Comparison of ENCODE assay signal across 13 cellular contexts in the genomic region with DNA sequence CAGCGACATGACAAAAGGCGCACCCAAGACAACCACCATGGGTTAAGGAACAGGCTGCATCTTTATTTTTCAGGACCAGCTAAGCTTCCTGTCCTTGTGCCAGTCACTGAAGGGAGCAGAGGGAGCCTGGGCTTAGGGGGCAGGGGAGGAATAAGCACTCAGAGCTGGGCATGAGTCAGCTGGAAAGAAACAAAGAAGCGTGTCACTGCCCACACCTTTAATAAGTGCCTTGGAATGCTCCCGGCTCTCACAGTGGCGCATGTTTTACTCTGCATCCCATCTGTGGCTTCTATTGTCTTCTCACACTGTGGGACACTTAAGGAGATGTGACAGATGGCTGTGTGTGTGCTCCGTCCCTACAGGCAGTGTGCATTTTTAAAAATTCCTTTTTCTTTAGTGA.
DNase-seq lines count a peak whose midpoint lies in the region; ATAC-seq, FAIRE-seq and TF ChIP-seq lines count a peak whose summit lies in the region.
"Had no signal": no experiment of that assay in that cellular context is flagged by ENCODE, and none has a peak within 500 bp of the region (broad histone marks: within the 10 kb centered on the region; RNA-seq: fewer than 3 reads in every experiment).

No MANE protein-coding gene starts in this region.

- POLR2A ChIA-PET in A549 (lab: Yijun Ruan, JAX) (no interaction called here), IMR-90 (lab: Charles Lee; ENCODE audit: unreplicated experiment) (no interaction called here)

- H3K4ac ChIP-seq in IMR-90 (ENCODE audit: low read depth, low read length) = no peak overlapping the region

- WGBS in A549 (ENCODE audit: missing lambda C conversion rate) = 57% methylated on average over 6 of the region's 6 CpGs
- WGBS in IMR-90 (ENCODE audit: extremely low coverage in 2 of 2, insufficient read length in 1 of 2), 2 experiments = no CpG with 5 or more reads among the region's 6 CpGs

- H3K4me3 ChIP-seq in A549 (no peak overlapping the region), IMR-90 (ENCODE audit: insufficient read depth, low read depth, low read length) (no peak overlapping the region), adipocyte (ENCODE audit: low read length) (no peak overlapping the region)
- H3K4me3 ChIP-seq: dorsolateral prefrontal cortex, psoas muscle had no signal

- no peak overlapping the region for H2BK20ac ChIP-seq in IMR-90 (ENCODE audit: low read depth, low read length)

- H3K9ac ChIP-seq in IMR-90 (ENCODE audit: low read depth, low read length) = no peak overlapping the region
- no peak overlapping the region for H3K9ac ChIP-seq in adipocyte (ENCODE audit: low read length)

- no peak overlapping the region for H3K56ac ChIP-seq in IMR-90 (ENCODE audit: extremely low read depth, insufficient read depth, low read length)

- H4K8ac ChIP-seq in IMR-90 (ENCODE audit: low read depth in 2 of 2, low read length in 2 of 2) = no peak overlapping the region

- H3K27me3 ChIP-seq in IMR-90 (ENCODE audit: control insufficient read depth, insufficient read depth, low read length) (peaks cover 6% of the 10 kb centered on the region), adipocyte (replicated peaks; ENCODE audit: control insufficient read depth, insufficient read depth, low read length) (no peaks in the 10 kb centered on the region)
- H3K27me3 ChIP-seq: dorsolateral prefrontal cortex had no signal

- H4K20me1 ChIP-seq in IMR-90 (ENCODE audit: insufficient read depth, low read length) = no peaks in the 10 kb centered on the region

- TF ChIP-seq RAD21 in A549 (conservative IDR thresholded peaks at IDR 0.05 in 1 of 2, IDR thresholded peaks at IDR 0.05 in 1 of 2) (no peak), IMR-90 (IDR thresholded peaks at IDR 0.05; ENCODE audit: low read length) (no peak)

- DNase-seq in A549 (ENCODE audit: low read depth in 1 of 2, low spot score in 1 of 2) (peak; percentile 8 to 37), IMR-90 (peak; percentile 13), adipocyte (ENCODE audit: low read depth) (peak; percentile 20), iris pigment epithelial cell (ENCODE audit: low read depth) (peak; percentile 27), cardiac septum (ENCODE audit: low spot score) (no peak), NAMALWA (ENCODE audit: low spot score) (no peak), NCI-H1092 (lab: John Stamatoyannopoulos, UW) (no peak)
- DNase-seq: activated T-cell treated with anti-CD3 and anti-CD28 coated beads for 4 hours, kidney, NCI-H1694, psoas muscle had no signal

- no peak overlapping the region for H3K23ac ChIP-seq in IMR-90 (ENCODE audit: low read depth, low read length)

- H2BK120ac ChIP-seq in IMR-90 (ENCODE audit: low read depth, low read length) = no peak overlapping the region

- H3K9me3 ChIP-seq in A549 = no peaks in the 10 kb centered on the region
- H3K9me3 ChIP-seq in IMR-90 (ENCODE audit: control insufficient read depth, insufficient read depth, low read length) = no peaks in the 10 kb centered on the region
- H3K9me3 ChIP-seq in adipocyte (ENCODE audit: control insufficient read depth, low read length) = no peaks in the 10 kb centered on the region
- H3K9me3 ChIP-seq: psoas muscle had no signal

- intact Hi-C loops in IMR-90 (cut with micrococcal nuclease) (no loop called here), cardiac septum (cut with DNase I) (no loop called here)

- FAIRE-seq in A549 (lab: Jason Lieb, UNC) = no peak
- FAIRE-seq: kidney had no signal

- H3K27ac ChIP-seq in A549 (no peak overlapping the region), IMR-90 (ENCODE audit: insufficient read depth, low read length) (no peak overlapping the region)
- H3K27ac ChIP-seq: psoas muscle had no signal

- H3K14ac ChIP-seq in IMR-90 (replicated peaks; ENCODE audit: low read depth, low read length) = no peak overlapping the region

- H3K18ac ChIP-seq in IMR-90 (ENCODE audit: low read depth, low read length) = no peak overlapping the region

- no peak overlapping the region for H2AK5ac ChIP-seq in IMR-90 (ENCODE audit: low read depth, low read length)

- no peak for TF ChIP-seq EP300 in A549 (IDR thresholded peaks at IDR 0.05)

- dilution Hi-C loops in IMR-90 (cut with HindIII; ENCODE audit: low sequenced_read_pairs, unreplicated experiment) = no loop called here

- H2BK15ac ChIP-seq in IMR-90 (ENCODE audit: low read depth, low read length) = no peak overlapping the region

- in situ Hi-C loops in IMR-90 (cut with MboI; ENCODE audit: low sequenced_read_pairs) = no loop called here

- H3K4me2 ChIP-seq in A549 (peak overlapping the region; percentile 18; the same call in 1 of the 3 replicates), IMR-90 (ENCODE audit: low read depth, low read length) (no peak overlapping the region)

- no peaks in the 10 kb centered on the region for H3K9me1 ChIP-seq in IMR-90 (ENCODE audit: insufficient read depth, low read length)

- H3K36me3 ChIP-seq in IMR-90 (ENCODE audit: control insufficient read depth, insufficient read depth, low read length) (no peaks in the 10 kb centered on the region), adipocyte (ENCODE audit: control insufficient read depth, insufficient read depth, low read length, severe bottlenecking) (no peaks in the 10 kb centered on the region)

- CTCF ChIA-PET in A549 (lab: Yijun Ruan, JAX) (interaction anchor here (1.3 kb wide), 1 partner anchor 70 kb away, joined by 3 read pairs; no protein-coding TSS in a partner anchor), IMR-90 (lab: Yijun Ruan, JAX) (interaction anchor here (1.1 kb wide), 1 partner anchor 10 kb away, joined by 3 read pairs; no protein-coding TSS in a partner anchor)

- no peak overlapping the region for H4K5ac ChIP-seq in IMR-90 (ENCODE audit: low read depth, low read length)

- H3K4me1 ChIP-seq in A549 = peaks cover 6% of the 10 kb centered on the region; the same call in 1 of the 3 replicates
- H3K4me1 ChIP-seq in IMR-90 (ENCODE audit: control insufficient read depth, insufficient read depth, low read length) = no peaks in the 10 kb centered on the region
- no peaks in the 10 kb centered on the region for H3K4me1 ChIP-seq in adipocyte (ENCODE audit: control insufficient read depth, insufficient read depth, low read length)
- H3K4me1 ChIP-seq: psoas muscle had no signal

- no TSS peak for BruUV-seq in IMR-90 (replicated peaks; lab: Mats Ljungman, UMichigan)

- no peak overlapping the region for H2AK9ac ChIP-seq in IMR-90 (replicated peaks; ENCODE audit: low read depth, low read length, poor library complexity)

- peak; percentile 56 to 67; a peak in 4 of 6 replicates for ATAC-seq in A549
- ATAC-seq in IMR-90 (ENCODE audit: low read depth) = no peak
- no peak for ATAC-seq in HG03460 (IDR thresholded peaks at IDR 0.05; ENCODE audit: unreplicated experiment)

- no peak overlapping the region for H2AFZ ChIP-seq in IMR-90 (replicated peaks; ENCODE audit: low read length, poor library complexity)

- no peak overlapping the region for H2BK5ac ChIP-seq in IMR-90 (ENCODE audit: low read depth, low read length, poor library complexity, severe bottlenecking)

- H3K79me1 ChIP-seq in IMR-90 (ENCODE audit: low read depth in 1 of 2, low read length in 2 of 2) = no peaks in the 10 kb centered on the region

- no peak overlapping the region for H4K91ac ChIP-seq in IMR-90 (ENCODE audit: insufficient read depth, low read depth, low read length)

- TF ChIP-seq POLR2A in A549 (IDR thresholded peaks at IDR 0.05; ENCODE audit: low read length) (no peak), IMR-90 (IDR thresholded peaks at IDR 0.05; ENCODE audit: low read depth, low read length) (no peak)

- TF ChIP-seq CTCF in A549 (IDR thresholded peaks at IDR 0.05) = no peak
- TF ChIP-seq CTCF in IMR-90 (conservative IDR thresholded peaks at IDR 0.05; ENCODE audit: low read depth, low read length) = no peak

TF ChIP-seq in A549, 52 proteins besides CTCF, POLR2A, EP300 and RAD21 (continues in another document):
- TF ChIP-seq RNF2 (IDR thresholded peaks at IDR 0.05; ENCODE audit: borderline replicate concordance, low read depth) = no peak
- TF ChIP-seq, protein P1, sequence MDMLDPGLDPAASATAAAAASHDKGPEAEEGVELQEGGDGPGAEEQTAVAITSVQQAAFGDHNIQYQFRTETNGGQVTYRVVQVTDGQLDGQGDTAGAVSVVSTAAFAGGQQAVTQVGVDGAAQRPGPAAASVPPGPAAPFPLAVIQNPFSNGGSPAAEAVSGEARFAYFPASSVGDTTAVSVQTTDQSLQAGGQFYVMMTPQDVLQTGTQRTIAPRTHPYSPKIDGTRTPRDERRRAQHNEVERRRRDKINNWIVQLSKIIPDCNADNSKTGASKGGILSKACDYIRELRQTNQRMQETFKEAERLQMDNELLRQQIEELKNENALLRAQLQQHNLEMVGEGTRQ (IDR thresholded peaks at IDR 0.05) = no peak
- TF ChIP-seq MAZ (IDR thresholded peaks at IDR 0.05; ENCODE audit: borderline replicate concordance, low read depth, low read length) = no peak
- no peak for TF ChIP-seq SMC3 (IDR thresholded peaks at IDR 0.05)
- TF ChIP-seq, protein P2, sequence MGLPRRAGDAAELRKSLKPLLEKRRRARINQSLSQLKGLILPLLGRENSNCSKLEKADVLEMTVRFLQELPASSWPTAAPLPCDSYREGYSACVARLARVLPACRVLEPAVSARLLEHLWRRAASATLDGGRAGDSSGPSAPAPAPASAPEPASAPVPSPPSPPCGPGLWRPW (IDR thresholded peaks at IDR 0.05) = no peak
- no peak for TF ChIP-seq FOSL2 (IDR thresholded peaks at IDR 0.05)
- TF ChIP-seq FOSL2 (CRISPR knock-in tag; IDR thresholded peaks at IDR 0.05) = no peak
- no peak for TF ChIP-seq ZC3H11A (IDR thresholded peaks at IDR 0.05)
- TF ChIP-seq CBX8 (IDR thresholded peaks at IDR 0.05) = no peak

TF ChIP-seq in IMR-90, 13 proteins besides CTCF, POLR2A, EP300 and RAD21 (continues in another document):
- TF ChIP-seq CEBPB (IDR thresholded peaks at IDR 0.05; ENCODE audit: low read depth, low read length) (no peak), BHLHE40 (IDR thresholded peaks at IDR 0.05; ENCODE audit: low read depth, low read length) (no peak), NFE2L2 (IDR thresholded peaks at IDR 0.05; ENCODE audit: low read depth, low read length) (no peak), RFX5 (IDR thresholded peaks at IDR 0.05; ENCODE audit: low read depth, low read length) (no peak), MXI1 (IDR thresholded peaks at IDR 0.05; ENCODE audit: borderline replicate concordance, low read depth, low read length) (no peak), RCOR1 (IDR thresholded peaks at IDR 0.05; ENCODE audit: insufficient replicate concordance, low read length) (no peak)
- TF ChIP-seq, protein P3, sequence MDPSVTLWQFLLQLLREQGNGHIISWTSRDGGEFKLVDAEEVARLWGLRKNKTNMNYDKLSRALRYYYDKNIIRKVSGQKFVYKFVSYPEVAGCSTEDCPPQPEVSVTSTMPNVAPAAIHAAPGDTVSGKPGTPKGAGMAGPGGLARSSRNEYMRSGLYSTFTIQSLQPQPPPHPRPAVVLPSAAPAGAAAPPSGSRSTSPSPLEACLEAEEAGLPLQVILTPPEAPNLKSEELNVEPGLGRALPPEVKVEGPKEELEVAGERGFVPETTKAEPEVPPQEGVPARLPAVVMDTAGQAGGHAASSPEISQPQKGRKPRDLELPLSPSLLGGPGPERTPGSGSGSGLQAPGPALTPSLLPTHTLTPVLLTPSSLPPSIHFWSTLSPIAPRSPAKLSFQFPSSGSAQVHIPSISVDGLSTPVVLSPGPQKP (IDR thresholded peaks at IDR 0.05; ENCODE audit: borderline replicate concordance, low read depth, low read length) = no peak

Comparison
In these comparisons a context has a peak if more than half of its experiments do, and no peak if none do; other contexts are left out.
1. ATAC-seq: peak in A549 (2 of 2); none in IMR-90 (single experiment) and HG03460 (single experiment).
2. DNase-seq: peak in A549 (2 of 2), IMR-90 (single experiment), adipocyte (single experiment) and iris pigment epithelial cell (single experiment); none in cardiac septum (single experiment), NAMALWA (single experiment) and NCI-H1092 (single experiment).